In genomic region chr1:207202480-207202879, GRCh38 we compare ENCODE assay signal across 1 cellular context.
TF ChIP-seq lines count a peak whose summit lies in the region.

No MANE protein-coding gene starts in this region.

TF ChIP-seq in K562, 482 proteins besides CTCF, POLR2A, EP300 and RAD21 (continued from another document):
- no peak for TF ChIP-seq FOXP4 (CRISPR knock-in tag; IDR thresholded peaks at IDR 0.05; ENCODE audit: borderline replicate concordance)
- TF ChIP-seq CTBP1 (IDR thresholded peaks at IDR 0.05; ENCODE audit: borderline replicate concordance): 0 out of 2 replicates have a peak, but pooled peaks have one; percentile 24
- 0 out of 2 replicates have a peak, but pooled peaks have one; percentile 19 for TF ChIP-seq ZNF584 (CRISPR knock-in tag; IDR thresholded peaks at IDR 0.05; ENCODE audit: low read depth)
- peak; percentile 37; the same call in 1 of the 2 replicates for TF ChIP-seq ZNF583 (CRISPR knock-in tag; IDR thresholded peaks at IDR 0.05)
- no peak for TF ChIP-seq ZKSCAN3 (CRISPR knock-in tag; IDR thresholded peaks at IDR 0.05)
- peak; percentile 40; the same call in 1 of the 2 replicates for TF ChIP-seq L3MBTL2 (IDR thresholded peaks at IDR 0.05)
- peak; percentile 31; the same call in 1 of the 2 replicates for TF ChIP-seq MYC (IDR thresholded peaks at IDR 0.05; ENCODE audit: low read depth, low read length)
- TF ChIP-seq MYC (CRISPR knock-in tag; IDR thresholded peaks at IDR 0.05; ENCODE audit: borderline replicate concordance, low read depth): no peak
- TF ChIP-seq MITF (IDR thresholded peaks at IDR 0.05): 0 out of 2 replicates have a peak, but pooled peaks have one; percentile 23
- peak; percentile 29; the same call in 1 of the 2 replicates for TF ChIP-seq CBFA2T3 (IDR thresholded peaks at IDR 0.05)
- peak; percentile 60 for TF ChIP-seq MAFF (IDR thresholded peaks at IDR 0.05; ENCODE audit: low read length)
- TF ChIP-seq ZFPM2 (CRISPR knock-in tag; IDR thresholded peaks at IDR 0.05): 0 out of 2 replicates have a peak, but pooled peaks have one; percentile 46
- TF ChIP-seq ZBTB9 (CRISPR knock-in tag; IDR thresholded peaks at IDR 0.05): 0 out of 2 replicates have a peak, but pooled peaks have one; percentile 45
- TF ChIP-seq NR2C2 (CRISPR knock-in tag; IDR thresholded peaks at IDR 0.05): no peak
- 0 out of 2 replicates have a peak, but pooled peaks have one; percentile 30 for TF ChIP-seq NR2C2 (tag; IDR thresholded peaks at IDR 0.05)
- peak; percentile 46; the same call in 1 of the 2 replicates for TF ChIP-seq TCF3 (CRISPR knock-in tag; IDR thresholded peaks at IDR 0.05)
- peak; percentile 74 for TF ChIP-seq ZNF589 (CRISPR knock-in tag; IDR thresholded peaks at IDR 0.05; ENCODE audit: low read depth)
